ENCODE assay signal across 15 cellular contexts in genomic region chr10:84214046-84214572, GRCh38. TPM values are rescaled to one million over a fixed set of nuclear protein-coding genes. Genes with fewer than 3 reads are reported as not detected.
A peak's percentile ranks its signal among the peaks of the same experiment; 100 is the strongest.
DNase-seq lines count a peak whose midpoint lies in the region; ATAC-seq and TF ChIP-seq lines count a peak whose summit lies in the region.
"Had no signal": no experiment of that assay in that cellular context is flagged by ENCODE, and none has a peak within 500 bp of the region (broad histone marks: within the 10 kb centered on the region; RNA-seq: fewer than 3 reads in every experiment).

No MANE protein-coding gene starts in this region.

- H3K4me1 Mint-ChIP-seq in CD8-positive, alpha-beta memory T cell = peaks cover 0 to 3% (median 1%) of the 10 kb centered on the region in 3 donors
- H3K4me1 Mint-ChIP-seq in immature natural killer cell = no peaks in the 10 kb centered on the region

- no peak for DNase-seq in CD8-positive, alpha-beta memory T cell
- no peak for DNase-seq in immature natural killer cell
- no peak for DNase-seq in HEK293T (ENCODE audit: extremely low spot score)
- DNase-seq in NCI-H2081 treated with DMSO at 0.1 percent for 48 hours (lab: John Stamatoyannopoulos, UW) = no peak
- no peak for DNase-seq in CD1c-positive myeloid dendritic cell (ENCODE audit: extremely low spot score)
- DNase-seq: naive B cell, Peyer's patch had no signal

- no peak overlapping the region for H3K4me3 ChIP-seq in CD8-positive, alpha-beta memory T cell (ENCODE audit: low read length)
- H3K4me3 ChIP-seq: BLaER1, Peyer's patch had no signal

- ATAC-seq in GM19023 (IDR thresholded peaks at IDR 0.05; ENCODE audit: unreplicated experiment) = peak; percentile 6
- peak; percentile 15 for ATAC-seq in HG03442 (IDR thresholded peaks at IDR 0.05; ENCODE audit: unreplicated experiment)
- no peak for ATAC-seq in HG03139 (IDR thresholded peaks at IDR 0.05; ENCODE audit: unreplicated experiment)
- ATAC-seq: sciatic nerve had no signal

- H3K27me3 Mint-ChIP-seq in CD8-positive, alpha-beta memory T cell = peaks cover 0 to 2% of the 10 kb centered on the region in 2 donors
- H3K27me3 Mint-ChIP-seq in immature natural killer cell (ENCODE audit: low read depth in 3 of 3) = peaks cover 0 to 1% (median 0%) of the 10 kb centered on the region in 3 donors

- no peaks in the 10 kb centered on the region for H3K9me3 ChIP-seq in CD8-positive, alpha-beta memory T cell (ENCODE audit: low read length)
- H3K9me3 ChIP-seq: BLaER1, Peyer's patch had no signal

- no peaks in the 10 kb centered on the region for H3K27me3 ChIP-seq in CD8-positive, alpha-beta memory T cell (ENCODE audit: insufficient read depth, low read length, poor library complexity, severe bottlenecking)
- H3K27me3 ChIP-seq: BLaER1, Peyer's patch had no signal

- H3K36me3 ChIP-seq in CD8-positive, alpha-beta memory T cell (ENCODE audit: insufficient read depth, low read length) = no peaks in the 10 kb centered on the region
- H3K36me3 ChIP-seq: BLaER1 had no signal

- H3K27ac Mint-ChIP-seq in CD8-positive, alpha-beta memory T cell = no peak overlapping the region
- H3K27ac Mint-ChIP-seq in immature natural killer cell = no peak overlapping the region
- H3K27ac Mint-ChIP-seq: naive B cell had no signal

- no peak overlapping the region for H3K27ac ChIP-seq in CD8-positive, alpha-beta memory T cell (ENCODE audit: low read depth, low read length)
- H3K27ac ChIP-seq: BLaER1, epithelial cell of prostate, Peyer's patch had no signal

- no peaks in the 10 kb centered on the region for H3K4me1 ChIP-seq in CD8-positive, alpha-beta memory T cell (ENCODE audit: insufficient read depth, low read length)
- H3K4me1 ChIP-seq: BLaER1, Peyer's patch had no signal

- no peaks in the 10 kb centered on the region for H3K9me3 Mint-ChIP-seq in CD8-positive, alpha-beta memory T cell
- no peaks in the 10 kb centered on the region for H3K9me3 Mint-ChIP-seq in immature natural killer cell

- CTCF ChIA-PET in CD8-positive, alpha-beta memory T cell (lab: Charles Lee) = interaction anchor here (1.3 to 7.4 kb wide), 4 partner anchors 9 to 66 kb away, joined by 3 to 39 read pairs (median 8); no protein-coding TSS in a partner anchor
- CTCF ChIA-PET in HEK293T (lab: Yijun Ruan, JAX) = interaction anchor here (0.7 kb wide), 1 partner anchor 16 kb away, joined by 3 read pairs; no protein-coding TSS in a partner anchor

- POLR2A ChIA-PET in CD8-positive, alpha-beta memory T cell (lab: Charles Lee) = no interaction called here
- POLR2A ChIA-PET in HEK293T (lab: Yijun Ruan, JAX) = no interaction called here

- no peaks in the 10 kb centered on the region for H3K36me3 Mint-ChIP-seq in CD8-positive, alpha-beta memory T cell
- H3K36me3 Mint-ChIP-seq in immature natural killer cell = no peaks in the 10 kb centered on the region

- peak overlapping the region in 5 of 7 donors; percentile 8 to 59 (median 25) for H3K4me3 Mint-ChIP-seq in CD8-positive, alpha-beta memory T cell
- peak overlapping the region in 3 of 5 donors; percentile 35 to 62 (median 51) for H3K4me3 Mint-ChIP-seq in immature natural killer cell

TF ChIP-seq in HEK293T, 16 proteins besides CTCF, POLR2A, EP300 and RAD21:
- no peak for TF ChIP-seq HDGF (IDR thresholded peaks at IDR 0.05; ENCODE audit: borderline replicate concordance)
- TF ChIP-seq FOXA1 (IDR thresholded peaks at IDR 0.05) = no peak
- no peak for TF ChIP-seq ZNF384 (IDR thresholded peaks at IDR 0.05)
- TF ChIP-seq TARDBP (IDR thresholded peaks at IDR 0.05) = no peak
- TF ChIP-seq FOXK2 (IDR thresholded peaks at IDR 0.05) = no peak
- TF ChIP-seq SUZ12 (IDR thresholded peaks at IDR 0.05) = no peak
- no peak for TF ChIP-seq SP1 (IDR thresholded peaks at IDR 0.05)
- TF ChIP-seq LEF1 (IDR thresholded peaks at IDR 0.05; ENCODE audit: borderline replicate concordance) = no peak
- no peak for TF ChIP-seq PKNOX1 (IDR thresholded peaks at IDR 0.05)
- TF ChIP-seq CTBP1 (IDR thresholded peaks at IDR 0.05; ENCODE audit: borderline replicate concordance) = no peak
- TF ChIP-seq NFRKB (IDR thresholded peaks at IDR 0.05) = no peak

RNA-seq across cellular contexts. Expression of gene LRIT2, which starts 11.2 kb away (rescaled TPM):
- total RNA-seq in CD8-positive, alpha-beta memory T cell = not detected
- polyA plus RNA-seq in CD8-positive, alpha-beta memory T cell = not detected
- polyA plus RNA-seq in immature natural killer cell = not detected
- total RNA-seq: cerebellum; Peyer's patch; sciatic nerve; T-helper 2 cell treated with Interferon-gamma antibody and Interleukin-4, amounts not matched to agents 100 ng/mL and 5 ng/mL, for 36 hours had no signal

RNA-seq across cellular contexts. Expression of gene CDHR1, which starts 19.8 kb away (rescaled TPM):
- 1 to 10 TPM; 1.4 to 1.7 TPM for total RNA-seq in CD8-positive, alpha-beta memory T cell
- 1.4 TPM for polyA plus RNA-seq in CD8-positive, alpha-beta memory T cell
- 1 to 10 TPM in 2 of 3 donors, under 1 TPM in 1; 0.27 to 5.9 (median 4.1) TPM for polyA plus RNA-seq in immature natural killer cell
- total RNA-seq: T-helper 2 cell treated with Interferon-gamma antibody and Interleukin-4, amounts not matched to agents 100 ng/mL and 5 ng/mL, for 36 hours had no signal

RNA-seq across cellular contexts. Expression of gene LRIT1, which starts 27.2 kb away (rescaled TPM):
- not detected for total RNA-seq in CD8-positive, alpha-beta memory T cell
- polyA plus RNA-seq in CD8-positive, alpha-beta memory T cell = not detected
- not detected for polyA plus RNA-seq in immature natural killer cell
- total RNA-seq: cerebellum; Peyer's patch; sciatic nerve; T-helper 2 cell treated with Interferon-gamma antibody and Interleukin-4, amounts not matched to agents 100 ng/mL and 5 ng/mL, for 36 hours had no signal

RNA-seq across cellular contexts. Expression of gene RGR, which starts 30.7 kb away (rescaled TPM):
- total RNA-seq in CD8-positive, alpha-beta memory T cell = not detected
- not detected for polyA plus RNA-seq in CD8-positive, alpha-beta memory T cell
- not detected for polyA plus RNA-seq in immature natural killer cell
- total RNA-seq: T-helper 2 cell treated with Interferon-gamma antibody and Interleukin-4, amounts not matched to agents 100 ng/mL and 5 ng/mL, for 36 hours had no signal

RNA-seq across cellular contexts. Expression of gene GPR15LG, which starts 40.5 kb away (rescaled TPM):
- not detected for total RNA-seq in CD8-positive, alpha-beta memory T cell
- not detected for polyA plus RNA-seq in CD8-positive, alpha-beta memory T cell
- polyA plus RNA-seq in immature natural killer cell = not detected
- total RNA-seq: sciatic nerve; T-helper 2 cell treated with Interferon-gamma antibody and Interleukin-4, amounts not matched to agents 100 ng/mL and 5 ng/mL, for 36 hours had no signal
